16 cellular contexts compared by ENCODE assay signal in the genomic region with DNA sequence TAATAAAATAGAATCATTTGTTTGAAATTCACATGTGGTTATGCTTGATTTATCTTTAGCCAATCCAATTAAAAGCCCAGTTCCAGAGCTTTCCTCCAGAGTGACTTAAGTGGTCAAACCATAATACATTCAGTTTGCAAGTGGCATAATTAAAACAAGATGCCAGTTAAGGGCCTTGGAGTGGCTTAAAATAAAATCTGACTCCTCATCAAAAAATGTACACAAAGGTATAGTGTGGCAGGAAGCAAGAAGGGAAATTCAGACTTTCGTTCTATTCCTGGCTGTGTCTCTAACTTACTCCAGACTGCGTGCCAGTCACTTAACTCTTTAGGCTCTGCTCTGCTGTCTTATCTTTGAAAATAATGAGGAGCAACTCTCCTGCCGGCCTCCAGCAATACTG.
DNase-seq lines count a peak whose midpoint lies in the region; FAIRE-seq and TF ChIP-seq lines count a peak whose summit lies in the region.
"Had no signal": no experiment of that assay in that cellular context is flagged by ENCODE, and none has a peak within 500 bp of the region (broad histone marks: within the 10 kb centered on the region; RNA-seq: fewer than 3 reads in every experiment).

No MANE protein-coding gene starts in this region.

- 31 to 44% methylated on average over 3 of the region's 3 CpGs for WGBS in transverse colon (ENCODE audit: low coverage in 1 of 2), 2 donors

- no peak overlapping the region for H3K27ac ChIP-seq in transverse colon
- H3K27ac ChIP-seq: cardiac muscle cell, right lobe of liver, SJCRH30 had no signal

- no peak overlapping the region for H3K4me3 ChIP-seq in transverse colon
- H3K4me3 ChIP-seq: cardiac muscle cell, K562, right lobe of liver, SJCRH30 had no signal

- no peak for TF ChIP-seq POLR2A in transverse colon (IDR thresholded peaks at IDR 0.05)

- DNase-seq in DMS79 treated with DMSO at 0.1 percent for 48 hours (lab: John Stamatoyannopoulos, UW) (peak; percentile 87), NCI-H1105 (lab: John Stamatoyannopoulos, UW) (peak; percentile 30), dedifferentiated amniotic fluid mesenchymal stem cell (ENCODE audit: extremely low spot score) (peak; percentile 72), renal cortical epithelial cell (ENCODE audit: low read depth) (peak; percentile 49), RCC 7860 (ENCODE audit: low spot score) (no peak), transverse colon (no peak)
- DNase-seq in stimulated activated CD4-positive, alpha-beta T cell treated with anti-CD3 and anti-CD28 coated beads, Interleukin-2, amount 100 ng/mL, for 48 hours = no peak
- DNase-seq: activated naive CD4-positive, alpha-beta T cell treated with Interleukin-2 at 50 U/mL for 16 hours; hippocampal formation; NCI-H2081; NCI-H774; nephron progenitor cell; right lobe of liver; SJCRH30 had no signal

- no peaks in the 10 kb centered on the region for H3K9me3 ChIP-seq in transverse colon
- H3K9me3 ChIP-seq: right lobe of liver, SJCRH30 had no signal

- intact Hi-C loops in transverse colon (cut with DNase I; ENCODE audit: low total_unique reads) = no loop called here

- H3K4me1 ChIP-seq in transverse colon = no peaks in the 10 kb centered on the region
- H3K4me1 ChIP-seq: right lobe of liver, SJCRH30 had no signal

- H3K27me3 ChIP-seq in transverse colon = no peaks in the 10 kb centered on the region
- H3K27me3 ChIP-seq: cardiac muscle cell, right lobe of liver, SJCRH30 had no signal

- TF ChIP-seq EP300 in transverse colon (IDR thresholded peaks at IDR 0.05; ENCODE audit: low read depth) = no peak

- no peaks in the 10 kb centered on the region for H3K36me3 ChIP-seq in transverse colon
- H3K36me3 ChIP-seq: cardiac muscle cell, right lobe of liver, SJCRH30 had no signal

- no peak for TF ChIP-seq CTCF in transverse colon (IDR thresholded peaks at IDR 0.05)

- FAIRE-seq in RCC 7860 (lab: Jason Lieb, UNC) = no peak
- FAIRE-seq: K562 had no signal

- in situ Hi-C loops in transverse colon (cut with MboI; ENCODE audit: low pct_ligation_motif_present in 1 of 4, low pct_unique_long_range_greater_than_20kb in 1 of 4, low sequenced_read_pairs in 3 of 4) = no loop called here

Comparison
In these comparisons a context has a peak if more than half of its experiments do, and no peak if none do; other contexts are left out.
1. DNase-seq: peak in DMS79 treated with DMSO at 0.1 percent for 48 hours (single experiment), NCI-H1105 (single experiment), dedifferentiated amniotic fluid mesenchymal stem cell (single experiment) and renal cortical epithelial cell (single experiment); none in stimulated activated CD4-positive, alpha-beta T cell treated with anti-CD3 and anti-CD28 coated beads, Interleukin-2, amount 100 ng/mL, for 48 hours (0 of 2), RCC 7860 (single experiment) and transverse colon (single experiment).